In the genomic region with DNA sequence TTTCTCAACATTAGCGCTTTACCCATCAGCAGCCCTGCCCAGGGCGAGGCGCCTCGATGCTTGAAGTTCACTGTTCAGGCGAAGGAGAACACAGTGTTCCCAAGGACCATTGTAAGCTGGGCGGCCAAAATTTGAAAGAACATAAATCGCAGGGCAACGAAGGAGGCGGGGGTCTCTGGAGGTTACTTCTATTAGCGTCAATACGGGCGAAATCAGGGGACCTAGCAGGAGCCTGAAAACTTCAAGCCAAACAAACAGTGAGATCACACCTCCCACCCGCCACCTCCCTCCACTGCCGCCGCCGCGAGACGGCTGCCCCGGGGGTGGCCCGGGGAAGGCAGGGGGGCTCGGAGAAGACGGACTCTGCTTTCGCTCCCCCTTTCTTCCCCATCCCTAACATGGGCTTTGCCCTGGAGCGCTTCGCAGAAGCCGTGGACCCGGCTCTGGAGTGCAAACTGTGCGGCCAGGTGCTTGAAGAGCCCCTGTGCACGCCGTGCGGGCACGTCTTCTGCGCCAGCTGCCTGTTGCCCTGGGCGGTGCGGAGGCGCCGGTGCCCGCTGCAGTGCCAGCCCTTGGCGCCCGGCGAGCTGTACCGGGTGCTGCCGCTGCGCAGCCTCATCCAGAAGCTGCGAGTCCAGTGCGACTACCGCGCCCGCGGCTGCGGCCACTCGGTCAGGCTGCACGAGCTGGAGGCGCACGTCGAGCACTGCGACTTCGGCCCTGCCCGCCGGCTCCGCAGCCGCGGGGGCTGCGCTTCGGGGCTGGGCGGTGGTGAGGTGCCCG, we compare ENCODE assay signal across 9 cellular contexts. TPM values are rescaled to one million over a fixed set of nuclear protein-coding genes. Genes with fewer than 3 reads are reported as not detected.
DNase-seq lines count a peak whose midpoint lies in the region; ATAC-seq, FAIRE-seq and TF ChIP-seq lines count a peak whose summit lies in the region.
"Had no signal": no experiment of that assay in that cellular context is flagged by ENCODE, and none has a peak within 500 bp of the region (broad histone marks: within the 10 kb centered on the region; RNA-seq: fewer than 3 reads in every experiment).

A gene (plus strand): TSS at position 263 of the 783 bp plus-strand sequence.

- H3K36me3 Mint-ChIP-seq in H9 (ENCODE audit: insufficient read depth in 1 of 3, low read depth in 3 of 3) = no peaks in the 10 kb centered on the region; a peak in 1 of 7 replicates

- no peak within 1 kb of the TSS for H2AFZ ChIP-seq in H9 (ENCODE audit: low read length)
- H2AFZ ChIP-seq in keratinocyte (ENCODE audit: control insufficient read depth, low read length) = peak within 1 kb of the TSS; percentile 14

- peak; percentile 67 for DNase-seq in H9
- DNase-seq in astrocyte of the cerebellum (ENCODE audit: low read depth) = no peak
- DNase-seq in keratinocyte (ENCODE audit: low read depth, low spot score) = no peak
- peak; percentile 62 for DNase-seq in spleen
- no peak for DNase-seq in activated CD4-positive, alpha-beta T cell treated with anti-CD3 and anti-CD28 coated beads, Interleukin-2, amount 50 U/mL, for 48 hours
- DNase-seq in activated gamma-delta T cell (lab: John Stamatoyannopoulos, UW) = no peak
- DNase-seq in RCC 7860 (ENCODE audit: low spot score) = no peak
- DNase-seq: activated CD4-positive, alpha-beta memory T cell treated with anti-CD3 and anti-CD28 coated beads, Interleukin-2, amount 10 ng/mL, durations not matched to agents 7 days and 5 days had no signal

- H4K20me1 ChIP-seq in H9 (ENCODE audit: control insufficient read depth, insufficient read depth, insufficient read length) (no peaks in the 10 kb centered on the region), keratinocyte (ENCODE audit: control insufficient read depth, extremely low read depth, insufficient read depth, low read length) (no peaks in the 10 kb centered on the region)

- TF ChIP-seq POLR2A in spleen (IDR thresholded peaks at IDR 0.05) = no peak

- no peak within 1 kb of the TSS for H3K18ac ChIP-seq in H9 (ENCODE audit: insufficient read length, low read depth, low read length)

- H3K4me3 ChIP-seq in astrocyte of the cerebellum (ENCODE audit: low read depth, low read length) (peak within 1 kb of the TSS; percentile 28), keratinocyte (ENCODE audit: control insufficient read depth in 2 of 3, extremely low read depth in 1 of 3, insufficient read depth in 2 of 3, low read depth in 1 of 3, low read length in 3 of 3) (peak within 1 kb of the TSS in 1 of 3 experiments; percentile 39), spleen (peak within 1 kb of the TSS in 7 of 8 donors; percentile 18 to 61 (median 27))

- H3K4me2 ChIP-seq in H9 (ENCODE audit: insufficient read depth, insufficient read length, low read length) (peak within 1 kb of the TSS; percentile 55), keratinocyte (ENCODE audit: control insufficient read depth, extremely low read depth, insufficient read depth, low read depth, low read length) (peak within 1 kb of the TSS; percentile 72)

- H2BK12ac ChIP-seq in H9 (ENCODE audit: insufficient read length, low read depth, low read length) = no peak within 1 kb of the TSS

- H3K56ac ChIP-seq in H9 (ENCODE audit: insufficient read length, low read depth, low read length) = no peak within 1 kb of the TSS

- H2BK5ac ChIP-seq in H9 (ENCODE audit: insufficient read length, low read length) = no peak within 1 kb of the TSS

- H3K4ac ChIP-seq in H9 (ENCODE audit: low read depth, low read length) = no peak within 1 kb of the TSS

- peaks cover 13% of the 10 kb centered on the region for H3K23me2 ChIP-seq in H9 (ENCODE audit: insufficient read length, low read depth, low read length, poor library complexity, severe bottlenecking)

- dilution Hi-C loops in keratinocyte (cut with MboI; ENCODE audit: extremely low pct_ligation_motif_present, low sequenced_read_pairs) = no loop called here

- no CpG with 5 or more reads among the region's 67 CpGs for WGBS in H9 (ENCODE audit: extremely low coverage, insufficient read length, low lambda C conversion rate)
- WGBS in spleen, 5 donors = 6 to 20% (median 8%) methylated on average over 23 to 67 of the region's 67 CpGs

- intact Hi-C loops in spleen (cut with DNase I; ENCODE audit: low total_unique reads) = no loop called here

- H2BK20ac ChIP-seq in H9 (ENCODE audit: low read depth, low read length, poor library complexity, severe bottlenecking) = no peak within 1 kb of the TSS

- H3K27ac ChIP-seq in H9 (ENCODE audit: insufficient read length, low read depth, low read length) (no peak within 1 kb of the TSS), keratinocyte (ENCODE audit: control insufficient read depth, insufficient read depth, low read length) (no peak within 1 kb of the TSS), spleen (no peak within 1 kb of the TSS)

- H3K9me3 Mint-ChIP-seq in H9 = 0 out of 5 replicates have a peak, but pooled peaks cover 0 to 2% of the 10 kb centered on the region in 2 experiments
- H3K9me3 Mint-ChIP-seq: activated CD4-positive, alpha-beta memory T cell treated with anti-CD3 and anti-CD28 coated beads, Interleukin-2, amount 10 ng/mL, durations not matched to agents 7 days and 5 days had no signal

- H3K79me2 ChIP-seq in H9 (ENCODE audit: insufficient read depth, low read length) (no peaks in the 10 kb centered on the region), keratinocyte (ENCODE audit: control insufficient read depth, insufficient read depth, low read length) (no peaks in the 10 kb centered on the region)

- peaks cover 53% of the 10 kb centered on the region for H3K27me3 Mint-ChIP-seq in H9 (ENCODE audit: low read depth)

- in situ Hi-C loops in astrocyte of the cerebellum (cut with HindIII; ENCODE audit: low sequenced_read_pairs) = no loop called here

- H4K91ac ChIP-seq in H9 (ENCODE audit: insufficient read length, low read depth, low read length) = no peak within 1 kb of the TSS

- H3K4me3 Mint-ChIP-seq in H9 = peak within 1 kb of the TSS; percentile 58 to 82
- H3K4me3 Mint-ChIP-seq: activated CD4-positive, alpha-beta memory T cell treated with anti-CD3 and anti-CD28 coated beads, Interleukin-2, amount 10 ng/mL, durations not matched to agents 7 days and 5 days had no signal

- no peak for TF ChIP-seq CTCF in H9 (conservative IDR thresholded peaks at IDR 0.05)
- TF ChIP-seq CTCF in astrocyte of the cerebellum (IDR thresholded peaks at IDR 0.05; ENCODE audit: low read depth, low read length, missing control alignments) = no peak
- no peak for TF ChIP-seq CTCF in keratinocyte (optimal IDR thresholded peaks at IDR 0.05 in 1 of 3, IDR thresholded peaks at IDR 0.05 in 1 of 3, conservative IDR thresholded peaks at IDR 0.05 in 1 of 3; ENCODE audit: extremely low read depth in 1 of 3, insufficient read depth in 2 of 3, low read length in 3 of 3)
- peak in 1 of 11 experiments; percentile 17 for TF ChIP-seq CTCF in spleen (IDR thresholded peaks at IDR 0.05 in 8 of 11, conservative IDR thresholded peaks at IDR 0.05 in 3 of 11)

- H3K27me3 ChIP-seq in H9 (ENCODE audit: insufficient read depth, low read length) = peaks cover 32% of the 10 kb centered on the region
- H3K27me3 ChIP-seq in keratinocyte (ENCODE audit: control insufficient read depth, extremely low read depth, insufficient read depth, low read length) = peaks cover 32% of the 10 kb centered on the region
- H3K27me3 ChIP-seq in spleen (replicated peaks in 1 of 7) = peaks cover 9 to 56% (median 33%) of the 10 kb centered on the region in 7 donors

- no peak within 1 kb of the TSS for H3T11ph ChIP-seq in H9 (ENCODE audit: low read length)

- H3K9me1 ChIP-seq in keratinocyte (ENCODE audit: control insufficient read depth, extremely low read depth, insufficient read depth, low read length) = no peaks in the 10 kb centered on the region

- H3K4me1 Mint-ChIP-seq in H9 = peaks cover 17 to 20% of the 10 kb centered on the region in 2 experiments

- H3K4me1 ChIP-seq in H9 (ENCODE audit: insufficient read depth, low read length) (no peaks in the 10 kb centered on the region), keratinocyte (ENCODE audit: control insufficient read depth, extremely low read depth, insufficient read depth, low read length) (peaks cover 11% of the 10 kb centered on the region), spleen (peaks cover 0 to 27% (median 21%) of the 10 kb centered on the region in 6 donors)

- no peak within 1 kb of the TSS for H3K27ac Mint-ChIP-seq in H9
- H3K27ac Mint-ChIP-seq: activated CD4-positive, alpha-beta memory T cell treated with anti-CD3 and anti-CD28 coated beads, Interleukin-2, amount 10 ng/mL, durations not matched to agents 7 days and 5 days had no signal

- no peak within 1 kb of the TSS for H3K9ac ChIP-seq in H9 (ENCODE audit: extremely low read depth, insufficient read length, low read length)
- H3K9ac ChIP-seq in keratinocyte (ENCODE audit: control insufficient read depth, extremely low read depth, insufficient read depth, low read length) = no peak within 1 kb of the TSS

- H3K23ac ChIP-seq in H9 (ENCODE audit: insufficient read length, low read depth, low read length) = no peak within 1 kb of the TSS

- no peak within 1 kb of the TSS for H4K8ac ChIP-seq in H9 (replicated peaks; ENCODE audit: insufficient read length, low read depth, low read length)

- H3K36me3 ChIP-seq in keratinocyte (ENCODE audit: control insufficient read depth in 2 of 2, extremely low read depth in 1 of 2, insufficient read depth in 2 of 2, low read length in 2 of 2) (no peaks in the 10 kb centered on the region), spleen (no peaks in the 10 kb centered on the region)

- H3K79me1 ChIP-seq in H9 (ENCODE audit: insufficient read depth, low read depth, low read length, poor library complexity, severe bottlenecking) = no peaks in the 10 kb centered on the region

- no peak within 1 kb of the TSS for H2BK15ac ChIP-seq in H9 (ENCODE audit: low read depth, low read length)

- H3K9me3 ChIP-seq in H9 (ENCODE audit: control insufficient read depth, low read depth, low read length) (no peaks in the 10 kb centered on the region), keratinocyte (ENCODE audit: control insufficient read depth, low read depth, low read length) (no peaks in the 10 kb centered on the region), spleen (no peaks in the 10 kb centered on the region)

- H2BK120ac ChIP-seq in H9 (ENCODE audit: low read depth, low read length, poor library complexity, severe bottlenecking) = no peak within 1 kb of the TSS

- H2AK5ac ChIP-seq in H9 (ENCODE audit: insufficient read length, low read length) = no peak within 1 kb of the TSS

- no peak within 1 kb of the TSS for H4K5ac ChIP-seq in H9 (ENCODE audit: insufficient read length, low read depth, low read length)

- H3K14ac ChIP-seq in H9 (ENCODE audit: insufficient read depth, low read length) = no peak within 1 kb of the TSS

- ATAC-seq in HG03521 (IDR thresholded peaks at IDR 0.05; ENCODE audit: unreplicated experiment) = no peak

- no peak for FAIRE-seq in keratinocyte (lab: Jason Lieb, UNC)
- no peak for FAIRE-seq in RCC 7860 (lab: Jason Lieb, UNC)

RNA-seq across cellular contexts. Expression of the gene that starts here (rescaled TPM):
- total RNA-seq in H9 (2021) = not detected in 2 replicates
- polyA plus RNA-seq in keratinocyte = not detected in 3 replicates
- not detected for polyA plus RNA-seq in keratinocyte (2011; ENCODE audit: low read depth)
- not detected in 2 replicates for polyA plus RNA-seq in keratinocyte (2011; cell fraction: cytosol; rRNA removed)
- not detected in 2 replicates for polyA plus RNA-seq in keratinocyte (2011; cell fraction: nucleus; rRNA removed)
- 0.04 TPM in 1 of 2 replicates, not detected in the other for polyA plus RNA-seq in keratinocyte (2012; ENCODE audit: low replicate concordance)
- not detected in 3 replicates for polyA minus RNA-seq in keratinocyte
- polyA minus RNA-seq in keratinocyte (2011; cell fraction: cytosol; rRNA and poly(A)+ RNA removed) = not detected
- polyA minus RNA-seq in keratinocyte (2011; cell fraction: nucleus; rRNA and poly(A)+ RNA removed) = not detected in 2 replicates
- under 1 TPM in 5 of 7 donors, not detected in 2; 0.23 to 0.77 (median 0.35) TPM for total RNA-seq in spleen
- polyA plus RNA-seq in spleen = under 1 TPM; 0.07 to 0.32 (median 0.08) TPM
- total RNA-seq: activated CD4-positive, alpha-beta memory T cell treated with anti-CD3 and anti-CD28 coated beads, Interleukin-2, amount 10 ng/mL, durations not matched to agents 7 days and 5 days had no signal

Comparison
In these comparisons a context has a peak if more than half of its experiments do, and no peak if none do; other contexts are left out.
1. Peak in DNase-seq and H3K4me2 ChIP-seq in H9; RNA of the gene not detected or under 1 TPM.
2. Peak in DNase-seq and H3K4me3 ChIP-seq in spleen; RNA of the gene not detected or under 1 TPM.